Comparison of ENCODE assay signal across 18 cellular contexts in genomic region chr2:38218583-38218982, GRCh38.
A peak's percentile ranks its signal among the peaks of the same experiment; 100 is the strongest.
DNase-seq lines count a peak whose midpoint lies in the region; ATAC-seq and TF ChIP-seq lines count a peak whose summit lies in the region.
"Had no signal": no experiment of that assay in that cellular context is flagged by ENCODE, and none has a peak within 500 bp of the region (broad histone marks: within the 10 kb centered on the region; RNA-seq: fewer than 3 reads in every experiment).

No MANE protein-coding gene starts in this region.

- no peaks in the 10 kb centered on the region for H3K79me2 ChIP-seq in SK-N-SH (ENCODE audit: insufficient read depth)

- TF ChIP-seq CTCF in IMR-90 (conservative IDR thresholded peaks at IDR 0.05; ENCODE audit: low read depth, low read length) = no peak
- TF ChIP-seq CTCF in SK-N-SH (IDR thresholded peaks at IDR 0.05) = no peak
- TF ChIP-seq CTCF in GM20000 (IDR thresholded peaks at IDR 0.05; ENCODE audit: extremely low read depth, missing control alignments) = no peak

- dilution Hi-C loops in IMR-90 (cut with HindIII; ENCODE audit: low sequenced_read_pairs, unreplicated experiment) = no loop called here

- in situ Hi-C loops in IMR-90 (cut with MboI; ENCODE audit: low sequenced_read_pairs) = no loop called here

- no peak overlapping the region for H3K4me2 ChIP-seq in IMR-90 (ENCODE audit: low read depth, low read length)
- 0 out of 2 replicates have a peak overlapping the region, but pooled peaks have one; percentile 1 for H3K4me2 ChIP-seq in SK-N-SH

- H3K23ac ChIP-seq in IMR-90 (ENCODE audit: low read depth, low read length) = no peak overlapping the region

- no peak overlapping the region for H2AK5ac ChIP-seq in IMR-90 (ENCODE audit: low read depth, low read length)

- H3K14ac ChIP-seq in IMR-90 (replicated peaks; ENCODE audit: low read depth, low read length) = no peak overlapping the region

- H3K56ac ChIP-seq in IMR-90 (ENCODE audit: extremely low read depth, insufficient read depth, low read length) = no peak overlapping the region

- no peak overlapping the region for H2BK120ac ChIP-seq in IMR-90 (ENCODE audit: low read depth, low read length)

- no peak overlapping the region for H3K4ac ChIP-seq in IMR-90 (ENCODE audit: low read depth, low read length)

- H3K36me3 ChIP-seq in IMR-90 (ENCODE audit: control insufficient read depth, insufficient read depth, low read length) (no peaks in the 10 kb centered on the region), SK-N-SH (replicated peaks in 1 of 2; ENCODE audit: control insufficient read depth in 1 of 2, insufficient read depth in 2 of 2, low read length in 1 of 2) (no peaks in the 10 kb centered on the region), rectal smooth muscle tissue (ENCODE audit: control insufficient read depth, insufficient read depth, low read length) (no peaks in the 10 kb centered on the region)
- H3K36me3 ChIP-seq: thyroid gland had no signal

- no peak overlapping the region for H2BK20ac ChIP-seq in IMR-90 (ENCODE audit: low read depth, low read length)

- H3K18ac ChIP-seq in IMR-90 (ENCODE audit: low read depth, low read length) = no peak overlapping the region

- H4K5ac ChIP-seq in IMR-90 (ENCODE audit: low read depth, low read length) = no peak overlapping the region

- no peak overlapping the region for H2AK9ac ChIP-seq in IMR-90 (replicated peaks; ENCODE audit: low read depth, low read length, poor library complexity)

- TF ChIP-seq RAD21 in IMR-90 (IDR thresholded peaks at IDR 0.05; ENCODE audit: low read length) (no peak), SK-N-SH (IDR thresholded peaks at IDR 0.05; ENCODE audit: low read length) (peak; percentile 53)

- no peak overlapping the region for H3K4me3 ChIP-seq in IMR-90 (ENCODE audit: insufficient read depth, low read depth, low read length)
- H3K4me3 ChIP-seq in SK-N-SH (ENCODE audit: low read depth in 2 of 2, low read length in 1 of 2) = peak overlapping the region in 1 of 2 experiments; percentile 4; a peak in 1 of 4 replicates
- no peak overlapping the region for H3K4me3 ChIP-seq in rectal smooth muscle tissue (ENCODE audit: low read length)
- H3K4me3 ChIP-seq: thyroid gland had no signal

- H3K9ac ChIP-seq in IMR-90 (ENCODE audit: low read depth, low read length) (no peak overlapping the region), SK-N-SH (no peak overlapping the region), rectal smooth muscle tissue (ENCODE audit: low read length) (no peak overlapping the region)

- no TSS peak for BruUV-seq in IMR-90 (replicated peaks; lab: Mats Ljungman, UMichigan)

- POLR2A ChIA-PET in IMR-90 (lab: Charles Lee; ENCODE audit: unreplicated experiment) = no interaction called here
- POLR2A ChIA-PET in SK-N-SH (lab: Yijun Ruan, JAX) = interaction anchor here (0.5 to 3.1 kb wide), 9 partner anchors 16 to 419 kb away, joined by 3 to 10 read pairs (median 3); partner anchors contain the start of genes CYP1B1 and RMDN2

- CTCF ChIA-PET in IMR-90 (lab: Yijun Ruan, JAX) = no interaction called here
- CTCF ChIA-PET in SK-N-SH (lab: Yijun Ruan, JAX) = interaction anchor here (0.9 to 5.9 kb wide), 10 partner anchors 11 to 236 kb away, joined by 3 to 41 read pairs (median 3); partner anchors contain the start of gene CYP1B1

- H3K27ac ChIP-seq in IMR-90 (ENCODE audit: insufficient read depth, low read length) (no peak overlapping the region), SK-N-SH (ENCODE audit: low read depth in 2 of 2, low read length in 1 of 2) (peak overlapping the region in 1 of 2 experiments; percentile 99; a peak in 2 of 4 replicates), rectal smooth muscle tissue (ENCODE audit: low read depth, low read length) (peak overlapping the region; percentile 64)
- H3K27ac ChIP-seq: thyroid gland had no signal

- no peak for TF ChIP-seq POLR2A in IMR-90 (IDR thresholded peaks at IDR 0.05; ENCODE audit: low read depth, low read length)

- H3K4me1 ChIP-seq in IMR-90 (ENCODE audit: control insufficient read depth, insufficient read depth, low read length) = no peaks in the 10 kb centered on the region; the same call in 1 of the 2 replicates
- peaks cover 0 to 44% of the 10 kb centered on the region in 2 experiments; a peak in 2 of 4 replicates for H3K4me1 ChIP-seq in SK-N-SH (ENCODE audit: control insufficient read depth in 1 of 2, insufficient read depth in 2 of 2, low read depth in 1 of 2, low read length in 1 of 2)
- peaks cover 17% of the 10 kb centered on the region for H3K4me1 ChIP-seq in rectal smooth muscle tissue (ENCODE audit: control insufficient read depth, insufficient read depth, low read length)
- H3K4me1 ChIP-seq: thyroid gland had no signal

- H3K9me2 ChIP-seq in SK-N-SH = no peaks in the 10 kb centered on the region

- no peaks in the 10 kb centered on the region for H4K20me1 ChIP-seq in IMR-90 (ENCODE audit: insufficient read depth, low read length)
- H4K20me1 ChIP-seq in SK-N-SH (ENCODE audit: insufficient read depth) = no peaks in the 10 kb centered on the region

- H3K9me1 ChIP-seq in IMR-90 (ENCODE audit: insufficient read depth, low read length) = no peaks in the 10 kb centered on the region

- intact Hi-C loops in IMR-90 (cut with micrococcal nuclease) (no loop called here), left cardiac atrium (cut with DNase I) (no loop called here)

- no peaks in the 10 kb centered on the region for H3F3A ChIP-seq in SK-N-SH (replicated peaks; ENCODE audit: insufficient read depth)

- DNase-seq in IMR-90 = no peak
- peak; percentile 74 for DNase-seq in SK-N-SH
- no peak for DNase-seq in left cardiac atrium
- DNase-seq in GM20000 (ENCODE audit: low spot score) = no peak
- no peak for DNase-seq in EL
- no peak for DNase-seq in cerebellar cortex (ENCODE audit: low spot score)
- DNase-seq: activated CD4-positive, alpha-beta T cell treated with anti-CD3 and anti-CD28 coated beads for 36 hours; CD8-positive, alpha-beta memory T cell; DMS79 treated with DMSO at 0.1 percent for 48 hours; effector CD8-positive, alpha-beta T cell; NCI-H146; NCI-H345; RPMI8226; thyroid gland had no signal

- ATAC-seq in IMR-90 (ENCODE audit: low read depth) (no peak), left cardiac atrium (peak; percentile 38 to 45), GM21825 (IDR thresholded peaks at IDR 0.05; ENCODE audit: unreplicated experiment) (no peak)
- ATAC-seq: activated CD4-positive, alpha-beta T cell treated with anti-CD3 and anti-CD28 coated beads for 36 hours; esophagus mucosa; stimulated activated memory B cell treated with anti-CD40 and anti-IgM and Interleukin-4, amounts not matched to agents 10 μg/mL and 1 μg/mL and 100 μg/mL, for 72 hours had no signal

- H3K9me3 ChIP-seq in IMR-90 (ENCODE audit: control insufficient read depth, insufficient read depth, low read length) (0 out of 2 replicates have a peak, but pooled peaks cover 1% of the 10 kb centered on the region), SK-N-SH (0 out of 2 replicates have a peak, but pooled peaks cover 8% of the 10 kb centered on the region)
- H3K9me3 ChIP-seq: thyroid gland had no signal

- 0% methylated on average over 1 of the region's 4 CpGs; no CpG with 5 or more reads in 1 of the 2 experiments for WGBS in IMR-90 (ENCODE audit: extremely low coverage in 2 of 2, insufficient read length in 1 of 2), 2 experiments
- WGBS in SK-N-SH (ENCODE audit: low lambda C conversion rate) = 16% methylated on average over 4 of the region's 4 CpGs

- H4K8ac ChIP-seq in IMR-90 (ENCODE audit: low read depth in 2 of 2, low read length in 2 of 2) = no peak overlapping the region

- no peak overlapping the region for H2BK15ac ChIP-seq in IMR-90 (ENCODE audit: low read depth, low read length)

- no peak overlapping the region for H4K91ac ChIP-seq in IMR-90 (ENCODE audit: insufficient read depth, low read depth, low read length)

- H3K79me1 ChIP-seq in IMR-90 (ENCODE audit: low read depth in 1 of 2, low read length in 2 of 2) = no peaks in the 10 kb centered on the region

- peak overlapping the region; percentile 10 for H2AFZ ChIP-seq in IMR-90 (replicated peaks; ENCODE audit: low read length, poor library complexity)
- no peak overlapping the region for H2AFZ ChIP-seq in SK-N-SH (ENCODE audit: low read depth)

- TF ChIP-seq EP300 in SK-N-SH (IDR thresholded peaks at IDR 0.05; ENCODE audit: borderline replicate concordance in 1 of 2, low read depth in 1 of 2, low read length in 1 of 2) = peak in 1 of 2 experiments; percentile 97; a peak in 2 of 4 replicates

- H2BK5ac ChIP-seq in IMR-90 (ENCODE audit: low read depth, low read length, poor library complexity, severe bottlenecking) = no peak overlapping the region

- peaks cover 18% of the 10 kb centered on the region for H3K27me3 ChIP-seq in IMR-90 (ENCODE audit: control insufficient read depth, insufficient read depth, low read length)
- no peaks in the 10 kb centered on the region for H3K27me3 ChIP-seq in SK-N-SH (ENCODE audit: insufficient read depth)
- no peaks in the 10 kb centered on the region for H3K27me3 ChIP-seq in rectal smooth muscle tissue (ENCODE audit: control insufficient read depth, insufficient read depth, low read length)
- H3K27me3 ChIP-seq: thyroid gland had no signal

TF ChIP-seq in IMR-90, 13 proteins besides CTCF, POLR2A, EP300 and RAD21 (continues in another document):
- TF ChIP-seq NFE2L2 (IDR thresholded peaks at IDR 0.05; ENCODE audit: low read depth, low read length) = no peak
- TF ChIP-seq BHLHE40 (IDR thresholded peaks at IDR 0.05; ENCODE audit: low read depth, low read length) = no peak
- no peak for TF ChIP-seq MAZ (IDR thresholded peaks at IDR 0.05; ENCODE audit: borderline replicate concordance, low read depth, low read length)
- TF ChIP-seq SMC3 (IDR thresholded peaks at IDR 0.05; ENCODE audit: low read depth, low read length) = no peak
- no peak for TF ChIP-seq RFX5 (IDR thresholded peaks at IDR 0.05; ENCODE audit: low read depth, low read length)
- no peak for TF ChIP-seq MAFK (IDR thresholded peaks at IDR 0.05; ENCODE audit: low read depth, low read length)

TF ChIP-seq in SK-N-SH, 30 proteins besides CTCF, POLR2A, EP300 and RAD21 (continues in another document):
- TF ChIP-seq MXI1 (IDR thresholded peaks at IDR 0.05; ENCODE audit: low read depth, low read length) (peak; percentile 97), TCF12 (IDR thresholded peaks at IDR 0.05) (peak; percentile 87), RFX5 (IDR thresholded peaks at IDR 0.05; ENCODE audit: low read length) (peak; percentile 57; the same call in 1 of the 2 replicates), POLR2AphosphoS5 (IDR thresholded peaks at IDR 0.05; ENCODE audit: low read depth, low read length) (peak; percentile 65)
- TF ChIP-seq, protein P1, sequence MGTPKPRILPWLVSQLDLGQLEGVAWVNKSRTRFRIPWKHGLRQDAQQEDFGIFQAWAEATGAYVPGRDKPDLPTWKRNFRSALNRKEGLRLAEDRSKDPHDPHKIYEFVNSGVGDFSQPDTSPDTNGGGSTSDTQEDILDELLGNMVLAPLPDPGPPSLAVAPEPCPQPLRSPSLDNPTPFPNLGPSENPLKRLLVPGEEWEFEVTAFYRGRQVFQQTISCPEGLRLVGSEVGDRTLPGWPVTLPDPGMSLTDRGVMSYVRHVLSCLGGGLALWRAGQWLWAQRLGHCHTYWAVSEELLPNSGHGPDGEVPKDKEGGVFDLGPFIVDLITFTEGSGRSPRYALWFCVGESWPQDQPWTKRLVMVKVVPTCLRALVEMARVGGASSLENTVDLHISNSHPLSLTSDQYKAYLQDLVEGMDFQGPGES (IDR thresholded peaks at IDR 0.05; ENCODE audit: low read depth, low read length) = no peak

Comparison
In these comparisons a context has a peak if more than half of its experiments do, and no peak if none do; other contexts are left out.
1. ATAC-seq: peak in left cardiac atrium (2 of 2); none in IMR-90 (single experiment) and GM21825 (single experiment).